ENCODE assay signal across 16 cellular contexts in the genomic region with DNA sequence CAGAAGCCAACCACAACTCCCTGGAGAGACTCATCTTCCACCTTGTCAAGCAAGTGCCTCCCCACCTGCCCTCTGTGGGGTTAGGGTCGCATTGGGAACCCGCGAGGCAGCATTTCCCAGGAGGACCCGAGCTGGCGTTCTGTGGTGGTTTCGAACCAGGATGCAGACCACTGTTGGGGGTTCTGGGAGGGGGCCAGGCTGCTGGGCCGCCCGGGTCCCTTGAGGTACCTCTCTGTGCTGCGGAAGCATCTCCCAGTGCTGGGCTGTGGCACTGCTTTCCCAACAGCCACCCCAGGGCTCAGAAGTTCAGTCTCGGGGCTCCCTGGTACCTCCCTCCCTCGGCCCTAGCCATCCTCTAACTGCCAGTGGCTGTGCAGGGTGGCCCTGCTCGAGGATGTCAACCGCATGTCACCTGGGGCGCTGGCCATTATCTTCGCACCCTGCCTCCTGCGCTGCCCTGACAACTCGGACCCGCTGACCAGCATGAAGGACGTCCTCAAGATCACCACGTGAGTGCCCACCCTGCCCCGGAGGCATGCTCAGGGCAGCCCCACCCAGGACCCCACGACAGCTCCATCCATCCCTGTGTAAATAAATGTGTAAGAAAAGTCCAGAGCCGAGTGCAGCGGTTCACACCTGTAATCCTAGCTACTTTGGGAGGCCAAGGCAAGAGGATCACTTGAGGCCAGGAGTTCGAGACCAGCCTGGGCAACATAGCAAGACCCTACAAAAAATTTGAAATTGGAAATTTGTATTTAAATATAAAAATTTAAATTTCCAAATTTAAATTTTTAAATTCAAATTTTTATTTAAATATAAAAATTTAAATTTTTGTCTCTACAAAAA. TPM values are rescaled to one million over a fixed set of nuclear protein-coding genes. Genes with fewer than 3 reads are reported as not detected.
DNase-seq lines count a peak whose midpoint lies in the region; ATAC-seq and TF ChIP-seq lines count a peak whose summit lies in the region.
"Had no signal": no experiment of that assay in that cellular context is flagged by ENCODE, and none has a peak within 500 bp of the region (broad histone marks: within the 10 kb centered on the region; RNA-seq: fewer than 3 reads in every experiment).

No MANE protein-coding gene starts in this region.

- peaks cover 10% of the 10 kb centered on the region for H3K79me1 ChIP-seq in mesenchymal stem cell (replicated peaks; ENCODE audit: low read length, poor library complexity, severe bottlenecking)

- 97% methylated on average over 24 of the region's 25 CpGs for WGBS in mesenchymal stem cell

- H3K4me3 Mint-ChIP-seq in CD4-positive, alpha-beta T cell, result no peak overlapping the region
- H3K4me3 Mint-ChIP-seq: IgD-negative memory B cell had no signal

- no peak overlapping the region for H3K9ac ChIP-seq in mesenchymal stem cell (ENCODE audit: low read length)

- no peak overlapping the region for H2BK12ac ChIP-seq in mesenchymal stem cell (ENCODE audit: low read length in 2 of 2)

- H3K4me3 ChIP-seq in mesenchymal stem cell (ENCODE audit: insufficient read depth in 1 of 2, low read depth in 1 of 2, low read length in 2 of 2), result no peak overlapping the region
- H3K4me3 ChIP-seq: SJCRH30 had no signal

- no peaks in the 10 kb centered on the region for H3K9me3 Mint-ChIP-seq in CD4-positive, alpha-beta T cell
- H3K9me3 Mint-ChIP-seq: IgD-negative memory B cell had no signal

- H3K27ac ChIP-seq in mesenchymal stem cell (ENCODE audit: low read length, poor library complexity, severe bottlenecking), result no peak overlapping the region
- no peak overlapping the region for H3K27ac ChIP-seq in CD4-positive, alpha-beta T cell (ENCODE audit: low read depth, low read length)
- H3K27ac ChIP-seq: SJCRH30 had no signal

- no peak overlapping the region for H3K4ac ChIP-seq in mesenchymal stem cell (ENCODE audit: low read depth in 1 of 2, low read length in 2 of 2)

- H3K14ac ChIP-seq in mesenchymal stem cell (ENCODE audit: low read length in 2 of 2), result no peak overlapping the region

- ATAC-seq in left ventricle myocardium superior (no peak), left cardiac atrium (no peak)
- no peak for ATAC-seq in CD4-positive, alpha-beta T cell (ENCODE audit: poor library complexity)
- ATAC-seq: HCT116 had no signal

- H2BK5ac ChIP-seq in mesenchymal stem cell (ENCODE audit: low read depth, low read length, poor library complexity, severe bottlenecking), result no peak overlapping the region

- CTCF ChIA-PET in CD4-positive, alpha-beta T cell (lab: Charles Lee), result no interaction called here

- H2AK5ac ChIP-seq in mesenchymal stem cell (ENCODE audit: low read length, severe bottlenecking), result no peak overlapping the region

- no peaks in the 10 kb centered on the region for H3K4me1 Mint-ChIP-seq in CD4-positive, alpha-beta T cell (ENCODE audit: low read depth)

- H2BK120ac ChIP-seq in mesenchymal stem cell (ENCODE audit: low read depth, low read length), result no peak overlapping the region

- no peaks in the 10 kb centered on the region for H3K9me3 ChIP-seq in mesenchymal stem cell (ENCODE audit: control insufficient read depth, low read length)
- no peaks in the 10 kb centered on the region for H3K9me3 ChIP-seq in CD4-positive, alpha-beta T cell (ENCODE audit: control insufficient read depth, low read length)
- H3K9me3 ChIP-seq: SJCRH30 had no signal

- peak; percentile 27 for DNase-seq in left ventricle myocardium superior
- no peak for DNase-seq in left cardiac atrium
- DNase-seq in mesenchymal stem cell, result no peak
- no peak for DNase-seq in CD4-positive, alpha-beta T cell
- DNase-seq in amygdala (lab: John Stamatoyannopoulos, UW), result no peak
- DNase-seq: DMS79, Karpas-422, NCI-H1694, NCI-H2081 treated with DMSO at 0.1 percent for 48 hours, NCI-H446 treated with DMSO at 0.1 percent for 48 hours, NCI-H526 treated with DMSO at 0.1 percent for 48 hours, OCI-M1, SJCRH30 had no signal

- H4K8ac ChIP-seq in mesenchymal stem cell (ENCODE audit: low read length), result no peak overlapping the region

- POLR2A ChIA-PET in CD4-positive, alpha-beta T cell (lab: Charles Lee), result interaction anchor here (1.7 kb wide), 2 partner anchors 8 to 29 kb away, joined by 4 to 5 read pairs; partner anchors contain the start of gene USE1

- no peak overlapping the region for H2BK15ac ChIP-seq in mesenchymal stem cell (ENCODE audit: low read depth, poor library complexity, severe bottlenecking)

- no peak overlapping the region for H3K23ac ChIP-seq in mesenchymal stem cell (ENCODE audit: low read length in 2 of 2)

- H3K27ac Mint-ChIP-seq in CD4-positive, alpha-beta T cell, result no peak overlapping the region

- no peaks in the 10 kb centered on the region for H3K27me3 Mint-ChIP-seq in CD4-positive, alpha-beta T cell
- H3K27me3 Mint-ChIP-seq: IgD-negative memory B cell had no signal

- peaks cover 54% of the 10 kb centered on the region for H3K36me3 Mint-ChIP-seq in CD4-positive, alpha-beta T cell (ENCODE audit: low read depth)

- H3K36me3 ChIP-seq in mesenchymal stem cell (ENCODE audit: control insufficient read depth in 1 of 2, insufficient read depth in 2 of 2, low read depth in 1 of 2, low read length in 2 of 2), result peaks cover 81 to 88% of the 10 kb centered on the region in 2 experiments

- no peak overlapping the region for H3K4me2 ChIP-seq in mesenchymal stem cell (ENCODE audit: low read length, poor library complexity, severe bottlenecking)

- no peaks in the 10 kb centered on the region for H3K27me3 ChIP-seq in mesenchymal stem cell (ENCODE audit: control insufficient read depth in 1 of 2, insufficient read depth in 1 of 2, low read length in 2 of 2)
- no peaks in the 10 kb centered on the region for H3K27me3 ChIP-seq in CD4-positive, alpha-beta T cell (ENCODE audit: control insufficient read depth, insufficient read depth, low read length)
- H3K27me3 ChIP-seq: SJCRH30 had no signal

- peaks cover 7% of the 10 kb centered on the region for H3K4me1 ChIP-seq in mesenchymal stem cell (ENCODE audit: control insufficient read depth, insufficient read depth, low read depth, low read length)
- H3K4me1 ChIP-seq: SJCRH30 had no signal

- intact Hi-C loops in left ventricle myocardium superior (cut with micrococcal nuclease), result no loop called here
- intact Hi-C loops in left cardiac atrium (cut with DNase I), result loop anchor here in 1 of 2 donors (10.0 kb wide), 1 partner anchor 78 kb away; the partner anchor contains the start of gene ANKLE1
- intact Hi-C loops in CD4-positive, alpha-beta T cell (cut with DNase I, micrococcal nuclease), result no loop called here

- TF ChIP-seq CTCF in CD4-positive, alpha-beta T cell (IDR thresholded peaks at IDR 0.05), result no peak

- H2AFZ ChIP-seq in mesenchymal stem cell (ENCODE audit: low read depth, low read length), result no peak overlapping the region

- H4K91ac ChIP-seq in mesenchymal stem cell (ENCODE audit: low read length), result peak overlapping the region; percentile 11

- H3K18ac ChIP-seq in mesenchymal stem cell (ENCODE audit: low read depth in 1 of 2, low read length in 2 of 2), result no peak overlapping the region

RNA-seq across cellular contexts. Expression of gene USE1, which starts 8.2 kb away (rescaled TPM):
- total RNA-seq in left ventricle myocardium superior, result 27.4 TPM
- total RNA-seq in left cardiac atrium, result 10 to 100 TPM; 22.5 to 23.4 TPM
- 25.2 TPM for polyA plus RNA-seq in mesenchymal stem cell (2013, experiment 1 of 2)
- 24.3 TPM for polyA plus RNA-seq in mesenchymal stem cell (2013, experiment 2 of 2)
- 10 to 100 TPM; 23.1 to 24.3 TPM for total RNA-seq in CD4-positive, alpha-beta T cell

RNA-seq across cellular contexts. Expression of gene OCEL1, which starts 19.1 kb away (rescaled TPM):
- total RNA-seq in left ventricle myocardium superior, result 28.0 TPM
- 10 to 100 TPM; 18.7 to 25.3 TPM for total RNA-seq in left cardiac atrium
- polyA plus RNA-seq in mesenchymal stem cell (2013, experiment 1 of 2), result 49.4 TPM
- polyA plus RNA-seq in mesenchymal stem cell (2013, experiment 2 of 2), result 49.0 TPM
- total RNA-seq in CD4-positive, alpha-beta T cell, result 10 to 100 TPM; 20.5 to 22.2 TPM

RNA-seq across cellular contexts. Expression of gene NR2F6, which starts 38.8 kb away (rescaled TPM):
- total RNA-seq in left ventricle myocardium superior, result 82.4 TPM
- 10 to 100 TPM; 40.5 to 49.9 TPM for total RNA-seq in left cardiac atrium
- polyA plus RNA-seq in mesenchymal stem cell (2013, experiment 1 of 2), result 47.1 TPM
- polyA plus RNA-seq in mesenchymal stem cell (2013, experiment 2 of 2), result 46.4 TPM
- total RNA-seq in CD4-positive, alpha-beta T cell, result 1 to 10 TPM in 1 of 2 experiments, under 1 TPM in 1; 0.74 to 1.1 TPM

RNA-seq across cellular contexts. Expression of gene USHBP1, which starts 57.6 kb away (rescaled TPM):
- total RNA-seq in left ventricle myocardium superior (9.3 TPM), left cardiac atrium (1 to 10 TPM; 6.5 to 6.7 TPM)
- polyA plus RNA-seq in mesenchymal stem cell (2013, experiment 1 of 2), result not detected
- polyA plus RNA-seq in mesenchymal stem cell (2013, experiment 2 of 2), result not detected
- total RNA-seq in CD4-positive, alpha-beta T cell, result not detected
- total RNA-seq: M059J had no signal
- polyA plus RNA-seq: IgD-negative memory B cell had no signal

Comparison
In these comparisons a context has a peak if more than half of its experiments do, and no peak if none do; other contexts are left out.
1. RNA of gene NR2F6, which starts 38.8 kb away (total RNA-seq): 82.4 TPM in left ventricle myocardium superior (single experiment) and 40.5 to 49.9 TPM in left cardiac atrium; 0.74 to 1.1 TPM in CD4-positive, alpha-beta T cell; every median in the first group is over 10 times any median in the second.